ENCODE assay signal across 8 cellular contexts in genomic region chr11:63829823-63830489, GRCh38. TPM values are rescaled to one million over a fixed set of nuclear protein-coding genes. Genes with fewer than 3 reads are reported as not detected.
DNase-seq lines count a peak whose midpoint lies in the region; ATAC-seq and TF ChIP-seq lines count a peak whose summit lies in the region.

No MANE protein-coding gene starts in this region.

- peaks cover 11% of the 10 kb centered on the region for H3K4me1 Mint-ChIP-seq in activated CD4-positive, alpha-beta T cell treated with anti-CD3 and anti-CD28 coated beads, Interleukin-2, amount 10 ng/mL, durations not matched to agents 7 days and 5 days

- H3K36me3 Mint-ChIP-seq in activated CD4-positive, alpha-beta T cell treated with anti-CD3 and anti-CD28 coated beads, Interleukin-2, amount 10 ng/mL, durations not matched to agents 7 days and 5 days (ENCODE audit: low read depth) = peaks cover 11% of the 10 kb centered on the region

- in situ Hi-C loops in G401 (cut with HindIII; ENCODE audit: low sequenced_read_pairs) = no loop called here
- in situ Hi-C loops in IMR-90 (cut with MboI; ENCODE audit: low sequenced_read_pairs) = no loop called here

- H3K27me3 ChIP-seq in IMR-90 (ENCODE audit: control insufficient read depth, insufficient read depth, low read length) (no peaks in the 10 kb centered on the region), mesenchymal stem cell (ENCODE audit: control insufficient read depth in 1 of 2, insufficient read depth in 1 of 2, low read length in 2 of 2) (no peaks in the 10 kb centered on the region)

- H2BK15ac ChIP-seq in IMR-90 (ENCODE audit: low read depth, low read length) (no peak overlapping the region), mesenchymal stem cell (ENCODE audit: low read depth, poor library complexity, severe bottlenecking) (no peak overlapping the region)

- H2AK5ac ChIP-seq in IMR-90 (ENCODE audit: low read depth, low read length) (no peak overlapping the region), mesenchymal stem cell (ENCODE audit: low read length, severe bottlenecking) (no peak overlapping the region)

- no peak overlapping the region for H3K27ac ChIP-seq in IMR-90 (ENCODE audit: insufficient read depth, low read length)
- no peak overlapping the region for H3K27ac ChIP-seq in mesenchymal stem cell (ENCODE audit: low read length, poor library complexity, severe bottlenecking)

- no peak overlapping the region for H3K4ac ChIP-seq in IMR-90 (ENCODE audit: low read depth, low read length)
- H3K4ac ChIP-seq in mesenchymal stem cell (ENCODE audit: low read depth in 1 of 2, low read length in 2 of 2) = no peak overlapping the region

- H4K91ac ChIP-seq in IMR-90 (ENCODE audit: insufficient read depth, low read depth, low read length) = no peak overlapping the region
- H4K91ac ChIP-seq in mesenchymal stem cell (ENCODE audit: low read length) = no peak overlapping the region

- H2BK12ac ChIP-seq in mesenchymal stem cell (ENCODE audit: low read length in 2 of 2) = peak overlapping the region in 1 of 2 experiments; percentile 46

- H3K4me1 ChIP-seq in IMR-90 (ENCODE audit: control insufficient read depth, insufficient read depth, low read length) (no peaks in the 10 kb centered on the region), mesenchymal stem cell (ENCODE audit: control insufficient read depth, insufficient read depth, low read depth, low read length) (no peaks in the 10 kb centered on the region)

- intact Hi-C loops in IMR-90 (cut with micrococcal nuclease) = no loop called here

- CTCF ChIA-PET in IMR-90 (lab: Yijun Ruan, JAX) = interaction anchor here (1.0 kb wide), 1 partner anchor 116 kb away, joined by 6 read pairs; no protein-coding TSS in a partner anchor
- CTCF ChIA-PET in activated CD4-positive, alpha-beta T cell treated with anti-CD3 and anti-CD28 coated beads, Interleukin-2, amount 10 ng/mL, durations not matched to agents 7 days and 5 days (lab: Charles Lee) = interaction anchor here (1.2 to 2.2 kb wide), 2 partner anchors 9 to 12 kb away, joined by 4 to 5 read pairs; partner anchors contain the start of gene MARK2

- no peak overlapping the region for H3K4me3 ChIP-seq in IMR-90 (ENCODE audit: insufficient read depth, low read depth, low read length)
- no peak overlapping the region for H3K4me3 ChIP-seq in mesenchymal stem cell (ENCODE audit: insufficient read depth in 1 of 2, low read depth in 1 of 2, low read length in 2 of 2)

- H4K5ac ChIP-seq in IMR-90 (ENCODE audit: low read depth, low read length) = no peak overlapping the region

- H3K9me1 ChIP-seq in IMR-90 (ENCODE audit: insufficient read depth, low read length) = peaks cover 2% of the 10 kb centered on the region; the same call in 1 of the 2 replicates

- DNase-seq in G401 (ENCODE audit: low spot score) (peak; percentile 47), IMR-90 (peak; percentile 44), astrocyte of the hippocampus (ENCODE audit: low read depth, low spot score) (peak; percentile 41), mesenchymal stem cell (peak; percentile 58), HK-2 (ENCODE audit: unreplicated experiment) (no peak)
- no peak for DNase-seq in activated CD4-positive, alpha-beta T cell treated with anti-CD3 and anti-CD28 coated beads, Interleukin-2, amount 10 ng/mL, durations not matched to agents 7 days and 5 days

- BruUV-seq in IMR-90 (replicated peaks; lab: Mats Ljungman, UMichigan) = no TSS peak

- POLR2A ChIA-PET in IMR-90 (lab: Charles Lee; ENCODE audit: unreplicated experiment) = no interaction called here
- POLR2A ChIA-PET in activated CD4-positive, alpha-beta T cell treated with anti-CD3 and anti-CD28 coated beads, Interleukin-2, amount 10 ng/mL, durations not matched to agents 7 days and 5 days (lab: Charles Lee) = no interaction called here

- WGBS in IMR-90 (ENCODE audit: extremely low coverage in 2 of 2, insufficient read length in 1 of 2), 2 experiments = no CpG with 5 or more reads among the region's 8 CpGs
- WGBS in mesenchymal stem cell = 89% methylated on average over 7 of the region's 8 CpGs

- peak; percentile 54 for TF ChIP-seq RAD21 in IMR-90 (IDR thresholded peaks at IDR 0.05; ENCODE audit: low read length)

- peak overlapping the region; percentile 34 for H2AK9ac ChIP-seq in IMR-90 (replicated peaks; ENCODE audit: low read depth, low read length, poor library complexity)

- H3K23ac ChIP-seq in IMR-90 (ENCODE audit: low read depth, low read length) (no peak overlapping the region), mesenchymal stem cell (ENCODE audit: low read length in 2 of 2) (no peak overlapping the region)

- peak; percentile 47 for TF ChIP-seq CTCF in IMR-90 (conservative IDR thresholded peaks at IDR 0.05; ENCODE audit: low read depth, low read length)

- H2BK120ac ChIP-seq in IMR-90 (ENCODE audit: low read depth, low read length) = no peak overlapping the region
- no peak overlapping the region for H2BK120ac ChIP-seq in mesenchymal stem cell (ENCODE audit: low read depth, low read length)

- H3K56ac ChIP-seq in IMR-90 (ENCODE audit: extremely low read depth, insufficient read depth, low read length) = no peak overlapping the region

- H3K9me3 ChIP-seq in IMR-90 (ENCODE audit: control insufficient read depth, insufficient read depth, low read length) (no peaks in the 10 kb centered on the region), mesenchymal stem cell (ENCODE audit: control insufficient read depth, low read length) (no peaks in the 10 kb centered on the region)

- peaks cover 0 to 10% of the 10 kb centered on the region in 2 experiments; a peak in 2 of 4 replicates for H3K79me1 ChIP-seq in IMR-90 (ENCODE audit: low read depth in 1 of 2, low read length in 2 of 2)
- H3K79me1 ChIP-seq in mesenchymal stem cell (replicated peaks; ENCODE audit: low read length, poor library complexity, severe bottlenecking) = peaks cover 10% of the 10 kb centered on the region

- H3K9ac ChIP-seq in IMR-90 (ENCODE audit: low read depth, low read length) (no peak overlapping the region), mesenchymal stem cell (ENCODE audit: low read length) (no peak overlapping the region)

- no peak for TF ChIP-seq POLR2A in IMR-90 (IDR thresholded peaks at IDR 0.05; ENCODE audit: low read depth, low read length)

- H4K20me1 ChIP-seq in IMR-90 (ENCODE audit: insufficient read depth, low read length) = peaks cover 9% of the 10 kb centered on the region

- H3K9me3 Mint-ChIP-seq in activated CD4-positive, alpha-beta T cell treated with anti-CD3 and anti-CD28 coated beads, Interleukin-2, amount 10 ng/mL, durations not matched to agents 7 days and 5 days = no peaks in the 10 kb centered on the region

- dilution Hi-C loops in IMR-90 (cut with HindIII; ENCODE audit: low sequenced_read_pairs, unreplicated experiment) = no loop called here

- no peak overlapping the region for H3K27ac Mint-ChIP-seq in activated CD4-positive, alpha-beta T cell treated with anti-CD3 and anti-CD28 coated beads, Interleukin-2, amount 10 ng/mL, durations not matched to agents 7 days and 5 days

- no peak overlapping the region for H2BK5ac ChIP-seq in IMR-90 (ENCODE audit: low read depth, low read length, poor library complexity, severe bottlenecking)
- no peak overlapping the region for H2BK5ac ChIP-seq in mesenchymal stem cell (ENCODE audit: low read depth, low read length, poor library complexity, severe bottlenecking)

- H2AFZ ChIP-seq in IMR-90 (replicated peaks; ENCODE audit: low read length, poor library complexity) (peak overlapping the region; percentile 28), mesenchymal stem cell (ENCODE audit: low read depth, low read length) (no peak overlapping the region)

- H2BK20ac ChIP-seq in IMR-90 (ENCODE audit: low read depth, low read length) = no peak overlapping the region

- no peak overlapping the region for H3K4me3 Mint-ChIP-seq in activated CD4-positive, alpha-beta T cell treated with anti-CD3 and anti-CD28 coated beads, Interleukin-2, amount 10 ng/mL, durations not matched to agents 7 days and 5 days

- H3K27me3 Mint-ChIP-seq in activated CD4-positive, alpha-beta T cell treated with anti-CD3 and anti-CD28 coated beads, Interleukin-2, amount 10 ng/mL, durations not matched to agents 7 days and 5 days = no peaks in the 10 kb centered on the region

- H4K8ac ChIP-seq in IMR-90 (ENCODE audit: low read depth in 2 of 2, low read length in 2 of 2) = no peak overlapping the region
- H4K8ac ChIP-seq in mesenchymal stem cell (ENCODE audit: low read length) = no peak overlapping the region

- H3K14ac ChIP-seq in IMR-90 (replicated peaks; ENCODE audit: low read depth, low read length) (no peak overlapping the region), mesenchymal stem cell (ENCODE audit: low read length in 2 of 2) (no peak overlapping the region)

- H3K18ac ChIP-seq in IMR-90 (ENCODE audit: low read depth, low read length) (no peak overlapping the region), mesenchymal stem cell (ENCODE audit: low read depth in 1 of 2, low read length in 2 of 2) (no peak overlapping the region)

- peak; percentile 83 for ATAC-seq in IMR-90 (ENCODE audit: low read depth)
- no peak for ATAC-seq in HG02840 (IDR thresholded peaks at IDR 0.05; ENCODE audit: low FRiP score, unreplicated experiment)
- ATAC-seq in HG02981 (IDR thresholded peaks at IDR 0.05; ENCODE audit: unreplicated experiment) = no peak

- H3K4me2 ChIP-seq in IMR-90 (ENCODE audit: low read depth, low read length) (no peak overlapping the region), mesenchymal stem cell (ENCODE audit: low read length, poor library complexity, severe bottlenecking) (no peak overlapping the region)

- H3K36me3 ChIP-seq in IMR-90 (ENCODE audit: control insufficient read depth, insufficient read depth, low read length) = peaks cover 26% of the 10 kb centered on the region
- H3K36me3 ChIP-seq in mesenchymal stem cell (ENCODE audit: control insufficient read depth in 1 of 2, insufficient read depth in 2 of 2, low read depth in 1 of 2, low read length in 2 of 2) = peaks cover 26 to 46% of the 10 kb centered on the region in 2 experiments

RNA-seq across cellular contexts. Expression of gene MARK2, which starts 9.0 kb away (rescaled TPM):
- 21.0 and 22.5 TPM in 2 replicates for total RNA-seq in G401 (2014; rRNA removed; shearing (Covaris generic))
- total RNA-seq in IMR-90 (2012; rRNA removed) = 6.6 and 7.2 TPM in 2 replicates
- 17.3 and 19.9 TPM in 2 replicates for polyA plus RNA-seq in IMR-90 (2012; rRNA removed)
- 13.2 and 14.5 TPM in 2 replicates for polyA plus RNA-seq in IMR-90 (2012; cell fraction: cytosol; rRNA removed)
- 17.4 and 22.9 TPM in 2 replicates for polyA plus RNA-seq in IMR-90 (2012; cell fraction: nucleus; rRNA removed; ENCODE audit: low replicate concordance)
- polyA plus RNA-seq in mesenchymal stem cell (2013, experiment 1 of 2) = 20.0 TPM
- polyA plus RNA-seq in mesenchymal stem cell (2013, experiment 2 of 2) = 19.8 TPM
- 10 to 100 TPM; 68.3 to 69.2 TPM for total RNA-seq in activated CD4-positive, alpha-beta T cell treated with anti-CD3 and anti-CD28 coated beads, Interleukin-2, amount 10 ng/mL, durations not matched to agents 7 days and 5 days

RNA-seq across cellular contexts. Expression of gene SPINDOC, which starts 16.7 kb away (rescaled TPM):
- 96.4 and 96.8 TPM in 2 replicates for total RNA-seq in G401 (2014; rRNA removed; shearing (Covaris generic))
- 10.0 and 11.9 TPM in 2 replicates for total RNA-seq in IMR-90 (2012; rRNA removed)
- 29.9 and 39.0 TPM in 2 replicates for polyA plus RNA-seq in IMR-90 (2012; rRNA removed)
- polyA plus RNA-seq in IMR-90 (2012; cell fraction: cytosol; rRNA removed) = 34.0 and 34.1 TPM in 2 replicates
- polyA plus RNA-seq in IMR-90 (2012; cell fraction: nucleus; rRNA removed; ENCODE audit: low replicate concordance) = 23.5 and 34.0 TPM in 2 replicates
- polyA plus RNA-seq in mesenchymal stem cell (2013, experiment 1 of 2) = 35.3 TPM
- 35.1 TPM for polyA plus RNA-seq in mesenchymal stem cell (2013, experiment 2 of 2)
- 10 to 100 TPM; 38.4 to 40.7 TPM for total RNA-seq in activated CD4-positive, alpha-beta T cell treated with anti-CD3 and anti-CD28 coated beads, Interleukin-2, amount 10 ng/mL, durations not matched to agents 7 days and 5 days

Comparison
In these comparisons a context has a peak if more than half of its experiments do, and no peak if none do; other contexts are left out.
1. DNase-seq: peak in G401 (single experiment), IMR-90 (single experiment), astrocyte of the hippocampus (single experiment) and mesenchymal stem cell (single experiment); none in HK-2 (single experiment) and activated CD4-positive, alpha-beta T cell treated with anti-CD3 and anti-CD28 coated beads, Interleukin-2, amount 10 ng/mL, durations not matched to agents 7 days and 5 days (single experiment).